35 cellular contexts compared by ENCODE assay signal in the genomic region with DNA sequence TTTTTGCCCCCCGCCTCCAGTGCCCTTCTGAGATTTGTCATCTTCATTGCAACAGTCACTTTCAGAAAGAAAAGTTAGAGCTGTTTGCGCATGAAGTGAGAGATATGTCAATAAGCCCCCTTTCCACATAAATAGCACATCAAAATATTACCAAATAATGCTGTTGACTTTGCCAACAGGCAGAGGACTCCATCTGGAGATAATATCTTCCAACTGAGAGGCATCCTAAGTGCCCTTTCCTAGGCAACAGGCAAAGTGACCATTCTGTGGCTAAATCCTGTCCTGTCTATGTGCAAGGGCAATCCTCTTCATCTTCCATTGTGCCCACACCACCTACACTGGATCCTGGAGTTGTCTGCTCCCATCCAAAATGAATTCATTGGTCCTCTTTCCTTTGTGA.
"Had no signal": no experiment of that assay in that cellular context is flagged by ENCODE, and none has a peak within 500 bp of the region (broad histone marks: within the 10 kb centered on the region; RNA-seq: fewer than 3 reads in every experiment).

No MANE protein-coding gene starts in this region.

- DNase-seq: activated CD4-positive, alpha-beta memory T cell treated with anti-CD3 and anti-CD28 coated beads, Interleukin-2, amount 10 ng/mL, durations not matched to agents 7 days and 5 days; activated CD4-positive, alpha-beta T cell treated with anti-CD3 and anti-CD28 coated beads for 1 hour; activated CD4-positive, alpha-beta T cell treated with anti-CD3 and anti-CD28 coated beads for 48 hours; activated CD4-positive, CD25-positive, alpha-beta regulatory T cell; activated CD8-positive, alpha-beta memory T cell treated with anti-CD3 and anti-CD28 coated beads for 24 hours; activated CD8-positive, alpha-beta memory T cell treated with anti-CD3 and anti-CD28 coated beads, Interleukin-2, amount 10 ng/mL, durations not matched to agents 7 days and 5 days; activated CD8-positive, alpha-beta memory T cell treated with anti-CD3 and anti-CD28 coated beads, Interleukin-2, amount 50 U/mL, for 48 hours; activated gamma-delta T cell; activated naive CD4-positive, alpha-beta T cell treated with Interleukin-2 at 50 U/mL for 16 hours; activated naive CD8-positive, alpha-beta T cell treated with anti-CD3 and anti-CD28 coated beads, Interleukin-2, amount 10 ng/mL, durations not matched to agents 7 days and 5 days; activated T-cell treated with anti-CD3 and anti-CD28 coated beads, Interleukin-2, amount 50 U/mL, for 48 hours; body of pancreas; central memory CD4-positive, alpha-beta T cell; Kasumi-1; KG1; MG63; MV-4-11; NCI-H1092; NCI-H1694 treated with DMSO at 0.1 percent for 48 hours; NCI-H2029 treated with DMSO at 0.1 percent for 48 hours; NCI-H2107; NCI-H2171; NCI-H510A treated with DMSO at 0.1 percent for 48 hours; NCI-H526 treated with DMSO at 0.1 percent for 48 hours; NCI-H774; SHP77 treated with DMSO at 0.1 percent for 48 hours; SW 1271; T-helper 1 cell; T-helper 2 cell; T-helper 9 cell; WERI-Rb-1 had no signal

- H3K27ac Mint-ChIP-seq: activated CD4-positive, alpha-beta memory T cell treated with anti-CD3 and anti-CD28 coated beads, Interleukin-2, amount 10 ng/mL, durations not matched to agents 7 days and 5 days; activated CD8-positive, alpha-beta memory T cell treated with anti-CD3 and anti-CD28 coated beads, Interleukin-2, amount 10 ng/mL, durations not matched to agents 7 days and 5 days; activated naive CD4-positive, alpha-beta T cell treated with anti-CD3 and anti-CD28 coated beads, Interleukin-2, amount 50 U/mL, for 24 hours; activated naive CD8-positive, alpha-beta T cell treated with anti-CD3 and anti-CD28 coated beads, Interleukin-2, amount 10 ng/mL, durations not matched to agents 7 days and 5 days had no signal

- H3K4me1 Mint-ChIP-seq: activated CD4-positive, alpha-beta memory T cell treated with anti-CD3 and anti-CD28 coated beads, Interleukin-2, amount 10 ng/mL, durations not matched to agents 7 days and 5 days; activated CD8-positive, alpha-beta memory T cell treated with anti-CD3 and anti-CD28 coated beads, Interleukin-2, amount 10 ng/mL, durations not matched to agents 7 days and 5 days; activated naive CD4-positive, alpha-beta T cell treated with anti-CD3 and anti-CD28 coated beads, Interleukin-2, amount 50 U/mL, for 24 hours; activated naive CD8-positive, alpha-beta T cell treated with anti-CD3 and anti-CD28 coated beads, Interleukin-2, amount 10 ng/mL, durations not matched to agents 7 days and 5 days had no signal

- H3K4me3 Mint-ChIP-seq: activated CD4-positive, alpha-beta memory T cell treated with anti-CD3 and anti-CD28 coated beads, Interleukin-2, amount 10 ng/mL, durations not matched to agents 7 days and 5 days; activated CD8-positive, alpha-beta memory T cell treated with anti-CD3 and anti-CD28 coated beads, Interleukin-2, amount 10 ng/mL, durations not matched to agents 7 days and 5 days; activated naive CD4-positive, alpha-beta T cell treated with anti-CD3 and anti-CD28 coated beads, Interleukin-2, amount 50 U/mL, for 24 hours; activated naive CD8-positive, alpha-beta T cell treated with anti-CD3 and anti-CD28 coated beads, Interleukin-2, amount 10 ng/mL, durations not matched to agents 7 days and 5 days had no signal

- H3K36me3 Mint-ChIP-seq: activated CD8-positive, alpha-beta memory T cell treated with anti-CD3 and anti-CD28 coated beads, Interleukin-2, amount 10 ng/mL, durations not matched to agents 7 days and 5 days; activated naive CD4-positive, alpha-beta T cell treated with anti-CD3 and anti-CD28 coated beads, Interleukin-2, amount 50 U/mL, for 24 hours; activated naive CD8-positive, alpha-beta T cell treated with anti-CD3 and anti-CD28 coated beads, Interleukin-2, amount 10 ng/mL, durations not matched to agents 7 days and 5 days had no signal

- H3K27me3 ChIP-seq: body of pancreas, MG63, SJSA1 had no signal

- ATAC-seq: activated CD8-positive, alpha-beta memory T cell treated with anti-CD3 and anti-CD28 coated beads, Interleukin-2, amount 10 ng/mL, durations not matched to agents 7 days and 5 days; body of pancreas; Panc1 had no signal

- H3K4me3 ChIP-seq: body of pancreas, MG63, SJSA1 had no signal

- H3K4me1 ChIP-seq: body of pancreas, SJSA1 had no signal

- H3K36me3 ChIP-seq: MG63, SJSA1, WERI-Rb-1 had no signal

- H3K9me3 ChIP-seq: body of pancreas, MG63, SJSA1 had no signal

- FAIRE-seq: astrocyte had no signal

- H3K9me3 Mint-ChIP-seq: activated CD4-positive, alpha-beta memory T cell treated with anti-CD3 and anti-CD28 coated beads, Interleukin-2, amount 10 ng/mL, durations not matched to agents 7 days and 5 days; activated naive CD4-positive, alpha-beta T cell treated with anti-CD3 and anti-CD28 coated beads, Interleukin-2, amount 50 U/mL, for 24 hours; activated naive CD8-positive, alpha-beta T cell treated with anti-CD3 and anti-CD28 coated beads, Interleukin-2, amount 10 ng/mL, durations not matched to agents 7 days and 5 days had no signal

- H3K27ac ChIP-seq: body of pancreas, SJSA1, WERI-Rb-1 had no signal
